9 cellular contexts compared by ENCODE assay signal in the genomic region with DNA sequence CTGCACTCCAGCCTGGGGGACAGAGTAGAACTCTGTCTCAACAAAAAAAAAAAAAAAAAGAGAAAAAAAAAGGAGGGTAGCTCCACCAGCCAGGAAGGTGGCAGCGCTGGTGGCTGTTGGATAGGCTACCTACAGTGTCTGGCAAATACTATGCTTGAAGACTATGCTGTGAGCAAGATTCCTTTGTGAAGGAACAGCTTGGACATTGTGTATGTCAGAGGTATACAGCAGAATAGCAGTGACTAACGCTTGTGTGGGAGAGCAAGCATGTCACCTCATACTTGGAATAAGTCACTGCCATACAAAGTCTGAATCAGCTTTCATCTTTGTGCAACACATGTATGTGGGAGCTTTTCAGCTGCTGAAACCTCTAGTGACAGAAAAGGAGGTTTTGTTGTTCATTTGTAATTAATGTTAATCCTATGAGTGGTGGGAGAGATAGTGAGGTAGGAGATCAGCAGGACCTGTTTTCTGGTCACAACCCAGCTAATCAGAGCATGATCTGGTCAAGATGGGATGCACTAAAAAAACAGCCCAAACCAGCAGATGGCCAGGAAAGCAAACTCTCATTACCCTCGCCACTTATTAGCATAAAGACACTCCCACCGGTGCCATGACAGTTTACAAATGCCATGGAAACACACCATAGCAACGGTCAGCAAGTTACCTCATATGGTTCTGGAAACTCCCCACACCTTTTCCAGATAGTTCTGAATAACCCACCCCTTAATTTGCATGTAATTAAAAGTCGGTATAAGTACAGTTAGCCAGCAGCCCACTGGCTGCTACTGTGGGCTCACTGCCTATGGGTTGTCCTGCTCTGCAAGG. TPM values are rescaled to one million over a fixed set of nuclear protein-coding genes. Genes with fewer than 3 reads are reported as not detected.
DNase-seq lines count a peak whose midpoint lies in the region; ATAC-seq and TF ChIP-seq lines count a peak whose summit lies in the region.
"Had no signal": no experiment of that assay in that cellular context is flagged by ENCODE, and none has a peak within 500 bp of the region (broad histone marks: within the 10 kb centered on the region; RNA-seq: fewer than 3 reads in every experiment).

No MANE protein-coding gene starts in this region.

- no peaks in the 10 kb centered on the region for H4K20me1 ChIP-seq in hepatocyte (ENCODE audit: insufficient read depth, poor library complexity, severe bottlenecking)

- 55% methylated on average over 6 of the region's 6 CpGs for WGBS in hepatocyte (ENCODE audit: low lambda C conversion rate, missing lambda C conversion rate)

- no peak overlapping the region for H3K4me2 ChIP-seq in hepatocyte

- DNase-seq in AG09309 (ENCODE audit: low read depth) (peak; percentile 11), RWPE2 (ENCODE audit: low spot score) (no peak), hepatocyte (ENCODE audit: low spot score) (peak; percentile 34), omental fat pad (ENCODE audit: low spot score) (no peak)

- peak; percentile 56 for ATAC-seq in GM21619 (IDR thresholded peaks at IDR 0.05; ENCODE audit: unreplicated experiment)
- peak; percentile 82 for ATAC-seq in RWPE2 (ENCODE audit: low read depth)
- ATAC-seq in omental fat pad (ENCODE audit: low FRiP score): no peak
- no peak for ATAC-seq in GM19452 (IDR thresholded peaks at IDR 0.05; ENCODE audit: unreplicated experiment)
- ATAC-seq in GM21737 (IDR thresholded peaks at IDR 0.05; ENCODE audit: unreplicated experiment): no peak
- ATAC-seq in HG02970 (IDR thresholded peaks at IDR 0.05; ENCODE audit: low FRiP score, unreplicated experiment): no peak

- no peak for TF ChIP-seq CTCF in AG09309 (IDR thresholded peaks at IDR 0.05; ENCODE audit: control insufficient read depth, insufficient read depth, low read depth, low read length, missing control alignments)
- no peak for TF ChIP-seq CTCF in RWPE2 (IDR thresholded peaks at IDR 0.05; ENCODE audit: poor library complexity, severe bottlenecking)
- TF ChIP-seq CTCF in hepatocyte (IDR thresholded peaks at IDR 0.05; ENCODE audit: poor library complexity): no peak
- no peak for TF ChIP-seq CTCF in omental fat pad (IDR thresholded peaks at IDR 0.05)

- no peaks in the 10 kb centered on the region for H3K9me3 ChIP-seq in RWPE2 (ENCODE audit: severe bottlenecking)
- H3K9me3 ChIP-seq in hepatocyte (ENCODE audit: low read depth): no peaks in the 10 kb centered on the region

- H2AFZ ChIP-seq in hepatocyte: no peak overlapping the region

- no peak overlapping the region for H3K4me3 ChIP-seq in AG09309 (ENCODE audit: control insufficient read depth, low read depth, low read length)
- no peak overlapping the region for H3K4me3 ChIP-seq in RWPE2 (ENCODE audit: severe bottlenecking)
- no peak overlapping the region for H3K4me3 ChIP-seq in hepatocyte

- no peaks in the 10 kb centered on the region for H3K9me2 ChIP-seq in hepatocyte (replicated peaks; ENCODE audit: insufficient read depth)

- H3K79me2 ChIP-seq in hepatocyte: no peaks in the 10 kb centered on the region

- H3K27me3 ChIP-seq in RWPE2 (ENCODE audit: insufficient read depth, poor library complexity, severe bottlenecking): no peaks in the 10 kb centered on the region
- H3K27me3 ChIP-seq in hepatocyte: no peaks in the 10 kb centered on the region

- H3K27ac ChIP-seq in RWPE2 (ENCODE audit: poor library complexity, severe bottlenecking) (peak overlapping the region; percentile 10), hepatocyte (peak overlapping the region; percentile 30)

- H3K4me1 ChIP-seq in RWPE2 (ENCODE audit: insufficient read depth, poor library complexity, severe bottlenecking) (peaks cover 11% of the 10 kb centered on the region), hepatocyte (ENCODE audit: insufficient read depth) (no peaks in the 10 kb centered on the region)

- H3K36me3 ChIP-seq in RWPE2 (ENCODE audit: low read depth) (no peaks in the 10 kb centered on the region), hepatocyte (replicated peaks; ENCODE audit: insufficient read depth, low read depth) (no peaks in the 10 kb centered on the region)

RNA-seq across cellular contexts. Expression of a gene that starts 6.8 kb away (rescaled TPM):
- not detected in 2 replicates for total RNA-seq in hepatocyte
- polyA plus RNA-seq in hepatocyte: not detected in 2 replicates
- total RNA-seq in omental fat pad: under 1 TPM in 3 of 4 donors, not detected in 1; 0.28 to 0.47 (median 0.36) TPM
- total RNA-seq: neural crest cell had no signal

RNA-seq across cellular contexts. Expression of a gene that starts 31.4 kb away (rescaled TPM):
- 0.52 and 0.60 TPM in 2 replicates for total RNA-seq in hepatocyte
- 0.43 and 0.50 TPM in 2 replicates for polyA plus RNA-seq in hepatocyte
- total RNA-seq in omental fat pad: 100 to 1,000 TPM in 1 of 4 donors, 10 to 100 TPM in 3; 11.7 to 161 (median 27.0) TPM
- total RNA-seq: neural crest cell had no signal

RNA-seq across cellular contexts. Expression of a gene that starts 41.8 kb away (rescaled TPM):
- total RNA-seq in hepatocyte: not detected in 2 replicates
- 1.7 TPM in 1 of 2 replicates, not detected in the other for polyA plus RNA-seq in hepatocyte
- total RNA-seq in omental fat pad: not detected
- total RNA-seq: neural crest cell had no signal

RNA-seq across cellular contexts. Expression of a gene that starts 56.2 kb away (rescaled TPM):
- total RNA-seq in hepatocyte (1.2 and 1.7 TPM in 2 replicates), omental fat pad (1 to 10 TPM in 3 of 4 donors, under 1 TPM in 1; 0.36 to 2.2 (median 1.5) TPM)
- polyA plus RNA-seq in hepatocyte: 0.54 and 0.64 TPM in 2 replicates

Comparison
In these comparisons a context has a peak if more than half of its experiments do, and no peak if none do; other contexts are left out.
1. DNase-seq: peak in AG09309 (single experiment) and hepatocyte (single experiment); none in RWPE2 (single experiment) and omental fat pad (single experiment).
2. ATAC-seq: peak in GM21619 (single experiment) and RWPE2 (single experiment); none in omental fat pad (single experiment), GM19452 (single experiment), GM21737 (single experiment) and HG02970 (single experiment).